In the genomic region with DNA sequence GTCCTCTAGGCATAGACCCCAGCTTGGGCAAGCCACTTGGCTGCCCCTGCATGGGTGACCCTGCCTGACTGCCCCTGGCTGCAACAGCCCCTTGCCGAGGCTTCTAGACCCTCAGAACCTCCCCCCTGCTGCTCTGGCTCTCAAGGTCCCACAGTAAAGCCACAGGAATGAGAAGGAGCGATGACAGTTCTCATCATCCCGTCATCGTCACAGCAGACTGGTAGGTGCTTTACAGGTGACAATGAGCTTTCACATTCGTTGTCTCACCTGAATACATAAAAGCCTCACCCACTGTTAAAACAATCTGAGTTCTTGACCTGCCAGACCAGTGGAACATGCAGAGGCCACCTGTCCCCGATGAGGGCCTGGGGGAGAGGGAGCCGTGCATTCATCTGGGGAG, we compare ENCODE assay signal across 15 cellular contexts. TPM values are rescaled to one million over a fixed set of nuclear protein-coding genes. Genes with fewer than 3 reads are reported as not detected.
A peak's percentile ranks its signal among the peaks of the same experiment; 100 is the strongest.
DNase-seq lines count a peak whose midpoint lies in the region; ATAC-seq and TF ChIP-seq lines count a peak whose summit lies in the region.
"Had no signal": no experiment of that assay in that cellular context is flagged by ENCODE, and none has a peak within 500 bp of the region (broad histone marks: within the 10 kb centered on the region; RNA-seq: fewer than 3 reads in every experiment).

No MANE protein-coding gene starts in this region.

- POLR2A ChIA-PET in AG04450 (lab: Yijun Ruan, JAX) (interaction anchor here (1.0 kb wide), 1 partner anchor 10 kb away, joined by 4 read pairs; no protein-coding TSS in a partner anchor), HEK293 (lab: Yijun Ruan, JAX) (interaction anchor here (0.5 to 0.7 kb wide), 2 partner anchors 24 to 45 kb away, joined by 3 read pairs; no protein-coding TSS in a partner anchor)

- no peak overlapping the region; the same call in 1 of the 2 replicates for H3K4me3 ChIP-seq in AG04450 (ENCODE audit: low read depth, low read length)
- H3K4me3 ChIP-seq in HEK293 (ENCODE audit: low read depth, low read length): no peak overlapping the region
- no peak overlapping the region for H3K4me3 ChIP-seq in mucosa of descending colon
- H3K4me3 ChIP-seq: K562, thoracic aorta had no signal

- H3K36me3 ChIP-seq in HEK293 (ENCODE audit: control insufficient read depth in 2 of 2, insufficient read depth in 1 of 2, low read length in 2 of 2): peaks cover 6 to 64% of the 10 kb centered on the region in 2 experiments; a peak in 2 of 3 replicates
- no peaks in the 10 kb centered on the region for H3K36me3 ChIP-seq in mucosa of descending colon (ENCODE audit: low read depth)
- H3K36me3 ChIP-seq: BE2C, thoracic aorta had no signal

- H3K27me3 ChIP-seq in AG04450 (ENCODE audit: control insufficient read depth, insufficient read depth, low read length): no peaks in the 10 kb centered on the region
- H3K27me3 ChIP-seq: BE2C had no signal

- no peak overlapping the region for H3K4me3 Mint-ChIP-seq in brain
- no peak overlapping the region for H3K4me3 Mint-ChIP-seq in activated T-cell treated with anti-CD3 and anti-CD28 coated beads, Interleukin-2, amount 50 U/mL, for 4 hours

- H3K27ac ChIP-seq in AG04450 (ENCODE audit: low read depth, low read length) (peak overlapping the region; percentile 96), HEK293 (ENCODE audit: extremely low read depth, low read depth, low read length) (peak overlapping the region; percentile 44)
- H3K27ac ChIP-seq: parathyroid adenoma had no signal

- peak overlapping the region in 3 of 5 experiments; percentile 77 to 90 (median 83) for H3K27ac Mint-ChIP-seq in brain

- H3K9me3 ChIP-seq in AG04450 (ENCODE audit: control insufficient read depth, insufficient read depth, low read length) (no peaks in the 10 kb centered on the region), HEK293 (ENCODE audit: control insufficient read depth, insufficient read depth, low read depth, low read length) (no peaks in the 10 kb centered on the region), mucosa of descending colon (no peaks in the 10 kb centered on the region)
- H3K9me3 ChIP-seq: BE2C, thoracic aorta had no signal

- peaks cover 54% of the 10 kb centered on the region for H3K4me1 Mint-ChIP-seq in brain
- H3K4me1 Mint-ChIP-seq in activated T-cell treated with anti-CD3 and anti-CD28 coated beads, Interleukin-2, amount 50 U/mL, for 4 hours (ENCODE audit: low read depth): peaks cover 8% of the 10 kb centered on the region

- TF ChIP-seq CTCF in AG04450 (IDR thresholded peaks at IDR 0.05; ENCODE audit: low read depth, low read length) (no peak), HEK293 (tag by site-specific recombination; IDR thresholded peaks at IDR 0.05) (no peak), brain (conservative IDR thresholded peaks at IDR 0.05) (no peak), mucosa of descending colon (IDR thresholded peaks at IDR 0.05) (no peak)

- H3K4me1 ChIP-seq in HEK293 (ENCODE audit: control insufficient read depth, insufficient read depth, low read length): peaks cover 17% of the 10 kb centered on the region
- no peaks in the 10 kb centered on the region for H3K4me1 ChIP-seq in mucosa of descending colon (ENCODE audit: low read depth)
- H3K4me1 ChIP-seq: BE2C, parathyroid adenoma had no signal

- no peaks in the 10 kb centered on the region for H3K27me3 Mint-ChIP-seq in brain
- H3K27me3 Mint-ChIP-seq in activated T-cell treated with anti-CD3 and anti-CD28 coated beads, Interleukin-2, amount 50 U/mL, for 4 hours (ENCODE audit: low read depth): no peaks in the 10 kb centered on the region

- CTCF ChIA-PET in AG04450 (lab: Charles Lee): interaction anchor here (0.6 to 2.4 kb wide), 2 partner anchors 16 to 32 kb away, joined by 3 to 8 read pairs; no protein-coding TSS in a partner anchor
- CTCF ChIA-PET in HEK293 (lab: Yijun Ruan, JAX): interaction anchor here (2.7 kb wide), 1 partner anchor 15 kb away, joined by 14 read pairs; no protein-coding TSS in a partner anchor

- DNase-seq in AG04450 (ENCODE audit: low read depth, low spot score) (no peak), mucosa of descending colon (no peak), NCI-H1048 (lab: John Stamatoyannopoulos, UW) (no peak), T1000 (lab: John Stamatoyannopoulos, UW) (no peak)
- DNase-seq in stimulated activated CD4-positive, alpha-beta T cell treated with anti-CD3 and anti-CD28 coated beads, Interleukin-4, amount 100 ng/mL, for 24 hours: no peak
- DNase-seq in activated T-cell treated with anti-CD3 and anti-CD28 coated beads, Interleukin-2, amount 50 U/mL, for 4 hours: no peak
- DNase-seq: activated CD8-positive, alpha-beta memory T cell treated with anti-CD3 and anti-CD28 coated beads, Interleukin-2, amount 50 U/mL, for 48 hours; BE2C; NCI-H2171; stimulated activated CD4-positive, alpha-beta T cell treated with anti-CD3 and anti-CD28 coated beads, Interleukin-4, amount 100 ng/mL, for 4 hours had no signal

- no peaks in the 10 kb centered on the region for H3K9me3 Mint-ChIP-seq in brain
- no peaks in the 10 kb centered on the region for H3K9me3 Mint-ChIP-seq in activated T-cell treated with anti-CD3 and anti-CD28 coated beads, Interleukin-2, amount 50 U/mL, for 4 hours

- intact Hi-C loops in mucosa of descending colon (cut with DNase I, micrococcal nuclease): no loop called here

- peak; percentile 48 for ATAC-seq in mucosa of descending colon
- ATAC-seq in activated T-cell treated with anti-CD3 and anti-CD28 coated beads, Interleukin-2, amount 50 U/mL, for 4 hours: no peak
- ATAC-seq: K562 had no signal

- H3K36me3 Mint-ChIP-seq in brain: peaks cover 3% of the 10 kb centered on the region
- no peaks in the 10 kb centered on the region for H3K36me3 Mint-ChIP-seq in activated T-cell treated with anti-CD3 and anti-CD28 coated beads, Interleukin-2, amount 50 U/mL, for 4 hours (ENCODE audit: insufficient read depth)

TF ChIP-seq in HEK293, 187 proteins besides CTCF, POLR2A, EP300 and RAD21:
- TF ChIP-seq, protein P1, sequence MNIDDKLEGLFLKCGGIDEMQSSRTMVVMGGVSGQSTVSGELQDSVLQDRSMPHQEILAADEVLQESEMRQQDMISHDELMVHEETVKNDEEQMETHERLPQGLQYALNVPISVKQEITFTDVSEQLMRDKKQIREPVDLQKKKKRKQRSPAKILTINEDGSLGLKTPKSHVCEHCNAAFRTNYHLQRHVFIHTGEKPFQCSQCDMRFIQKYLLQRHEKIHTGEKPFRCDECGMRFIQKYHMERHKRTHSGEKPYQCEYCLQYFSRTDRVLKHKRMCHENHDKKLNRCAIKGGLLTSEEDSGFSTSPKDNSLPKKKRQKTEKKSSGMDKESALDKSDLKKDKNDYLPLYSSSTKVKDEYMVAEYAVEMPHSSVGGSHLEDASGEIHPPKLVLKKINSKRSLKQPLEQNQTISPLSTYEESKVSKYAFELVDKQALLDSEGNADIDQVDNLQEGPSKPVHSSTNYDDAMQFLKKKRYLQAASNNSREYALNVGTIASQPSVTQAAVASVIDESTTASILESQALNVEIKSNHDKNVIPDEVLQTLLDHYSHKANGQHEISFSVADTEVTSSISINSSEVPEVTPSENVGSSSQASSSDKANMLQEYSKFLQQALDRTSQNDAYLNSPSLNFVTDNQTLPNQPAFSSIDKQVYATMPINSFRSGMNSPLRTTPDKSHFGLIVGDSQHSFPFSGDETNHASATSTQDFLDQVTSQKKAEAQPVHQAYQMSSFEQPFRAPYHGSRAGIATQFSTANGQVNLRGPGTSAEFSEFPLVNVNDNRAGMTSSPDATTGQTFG (tag by site-specific recombination; IDR thresholded peaks at IDR 0.05; ENCODE audit: borderline replicate concordance): no peak
- TF ChIP-seq ZIC2 (tag by site-specific recombination; IDR thresholded peaks at IDR 0.05): peak; percentile 74

RNA-seq across cellular contexts. Expression of a gene that starts 36.0 kb away (rescaled TPM):
- polyA plus RNA-seq in AG04450 (2011; rRNA removed) (1.1 TPM in 2 replicates), brain (ENCODE audit: insufficient read depth, low read depth, low replicate concordance) (0.15 TPM)
- 2.7 and 4.0 TPM in 2 replicates for polyA minus RNA-seq in AG04450 (2011; rRNA and poly(A)+ RNA removed)
- 1 to 10 TPM; 7.0 to 8.7 (median 8.1) TPM for total RNA-seq in mucosa of descending colon
- 1 to 10 TPM; 1.5 to 5.3 (median 2.9) TPM for total RNA-seq in activated T-cell treated with anti-CD3 and anti-CD28 coated beads, Interleukin-2, amount 50 U/mL, for 4 hours
